1 cellular context compared by ENCODE assay signal in genomic region chr17:8224891-8225812, GRCh38.
TF ChIP-seq lines count a peak whose summit lies in the region.

No MANE protein-coding gene starts in this region.

TF ChIP-seq in GM12891, 5 proteins besides CTCF, POLR2A, EP300 and RAD21:
- no peak for TF ChIP-seq SPI1 (IDR thresholded peaks at IDR 0.05; ENCODE audit: low read depth, low read length)
- no peak for TF ChIP-seq PAX5 (IDR thresholded peaks at IDR 0.05; ENCODE audit: insufficient read depth, low read length, severe bottlenecking)
- TF ChIP-seq POLR2AphosphoS5 (IDR thresholded peaks at IDR 0.05; ENCODE audit: low read depth, low read length), result 0 out of 2 replicates have a peak, but pooled peaks have one; percentile 30
- no peak for TF ChIP-seq POU2F2 (IDR thresholded peaks at IDR 0.05; ENCODE audit: low read depth, low read length)
